Comparison of ENCODE assay signal across 1 cellular context in genomic region chr1:230825061-230825803, GRCh38.
TF ChIP-seq lines count a peak whose summit lies in the region.

No MANE protein-coding gene starts in this region.

TF ChIP-seq in GM23338, 12 proteins besides CTCF, POLR2A, EP300 and RAD21 (continued from another document):
- TF ChIP-seq, protein P1, sequence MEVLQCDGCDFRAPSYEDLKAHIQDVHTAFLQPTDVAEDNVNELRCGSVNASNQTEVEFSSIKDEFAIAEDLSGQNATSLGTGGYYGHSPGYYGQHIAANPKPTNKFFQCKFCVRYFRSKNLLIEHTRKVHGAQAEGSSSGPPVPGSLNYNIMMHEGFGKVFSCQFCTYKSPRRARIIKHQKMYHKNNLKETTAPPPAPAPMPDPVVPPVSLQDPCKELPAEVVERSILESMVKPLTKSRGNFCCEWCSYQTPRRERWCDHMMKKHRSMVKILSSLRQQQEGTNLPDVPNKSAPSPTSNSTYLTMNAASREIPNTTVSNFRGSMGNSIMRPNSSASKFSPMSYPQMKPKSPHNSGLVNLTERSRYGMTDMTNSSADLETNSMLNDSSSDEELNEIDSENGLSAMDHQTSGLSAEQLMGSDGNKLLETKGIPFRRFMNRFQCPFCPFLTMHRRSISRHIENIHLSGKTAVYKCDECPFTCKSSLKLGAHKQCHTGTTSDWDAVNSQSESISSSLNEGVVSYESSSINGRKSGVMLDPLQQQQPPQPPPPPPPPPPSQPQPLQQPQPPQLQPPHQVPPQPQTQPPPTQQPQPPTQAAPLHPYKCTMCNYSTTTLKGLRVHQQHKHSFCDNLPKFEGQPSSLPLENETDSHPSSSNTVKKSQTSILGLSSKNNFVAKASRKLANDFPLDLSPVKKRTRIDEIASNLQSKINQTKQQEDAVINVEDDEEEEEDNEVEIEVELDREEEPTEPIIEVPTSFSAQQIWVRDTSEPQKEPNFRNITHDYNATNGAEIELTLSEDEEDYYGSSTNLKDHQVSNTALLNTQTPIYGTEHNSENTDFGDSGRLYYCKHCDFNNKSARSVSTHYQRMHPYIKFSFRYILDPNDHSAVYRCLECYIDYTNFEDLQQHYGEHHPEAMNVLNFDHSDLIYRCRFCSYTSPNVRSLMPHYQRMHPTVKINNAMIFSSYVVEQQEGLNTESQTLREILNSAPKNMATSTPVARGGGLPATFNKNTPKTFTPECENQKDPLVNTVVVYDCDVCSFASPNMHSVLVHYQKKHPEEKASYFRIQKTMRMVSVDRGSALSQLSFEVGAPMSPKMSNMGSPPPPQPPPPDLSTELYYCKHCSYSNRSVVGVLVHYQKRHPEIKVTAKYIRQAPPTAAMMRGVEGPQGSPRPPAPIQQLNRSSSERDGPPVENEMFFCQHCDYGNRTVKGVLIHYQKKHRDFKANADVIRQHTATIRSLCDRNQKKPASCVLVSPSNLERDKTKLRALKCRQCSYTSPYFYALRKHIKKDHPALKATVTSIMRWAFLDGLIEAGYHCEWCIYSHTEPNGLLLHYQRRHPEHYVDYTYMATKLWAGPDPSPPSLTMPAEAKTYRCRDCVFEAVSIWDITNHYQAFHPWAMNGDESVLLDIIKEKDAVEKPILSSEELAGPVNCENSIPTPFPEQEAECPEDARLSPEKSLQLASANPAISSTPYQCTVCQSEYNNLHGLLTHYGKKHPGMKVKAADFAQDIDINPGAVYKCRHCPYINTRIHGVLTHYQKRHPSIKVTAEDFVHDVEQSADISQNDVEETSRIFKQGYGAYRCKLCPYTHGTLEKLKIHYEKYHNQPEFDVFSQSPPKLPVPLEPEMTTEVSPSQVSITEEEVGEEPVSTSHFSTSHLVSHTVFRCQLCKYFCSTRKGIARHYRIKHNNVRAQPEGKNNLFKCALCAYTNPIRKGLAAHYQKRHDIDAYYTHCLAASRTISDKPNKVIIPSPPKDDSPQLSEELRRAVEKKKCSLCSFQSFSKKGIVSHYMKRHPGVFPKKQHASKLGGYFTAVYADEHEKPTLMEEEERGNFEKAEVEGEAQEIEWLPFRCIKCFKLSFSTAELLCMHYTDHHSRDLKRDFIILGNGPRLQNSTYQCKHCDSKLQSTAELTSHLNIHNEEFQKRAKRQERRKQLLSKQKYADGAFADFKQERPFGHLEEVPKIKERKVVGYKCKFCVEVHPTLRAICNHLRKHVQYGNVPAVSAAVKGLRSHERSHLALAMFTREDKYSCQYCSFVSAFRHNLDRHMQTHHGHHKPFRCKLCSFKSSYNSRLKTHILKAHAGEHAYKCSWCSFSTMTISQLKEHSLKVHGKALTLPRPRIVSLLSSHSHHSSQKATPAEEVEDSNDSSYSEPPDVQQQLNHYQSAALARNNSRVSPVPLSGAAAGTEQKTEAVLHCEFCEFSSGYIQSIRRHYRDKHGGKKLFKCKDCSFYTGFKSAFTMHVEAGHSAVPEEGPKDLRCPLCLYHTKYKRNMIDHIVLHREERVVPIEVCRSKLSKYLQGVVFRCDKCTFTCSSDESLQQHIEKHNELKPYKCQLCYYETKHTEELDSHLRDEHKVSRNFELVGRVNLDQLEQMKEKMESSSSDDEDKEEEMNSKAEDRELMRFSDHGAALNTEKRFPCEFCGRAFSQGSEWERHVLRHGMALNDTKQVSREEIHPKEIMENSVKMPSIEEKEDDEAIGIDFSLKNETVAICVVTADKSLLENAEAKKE (CRISPR knock-in tag; IDR thresholded peaks at IDR 0.05) = no peak
TF ChIP-seq in GM23338: peak in this region for 0.
